Comparison of ENCODE assay signal across 17 cellular contexts in the genomic region with DNA sequence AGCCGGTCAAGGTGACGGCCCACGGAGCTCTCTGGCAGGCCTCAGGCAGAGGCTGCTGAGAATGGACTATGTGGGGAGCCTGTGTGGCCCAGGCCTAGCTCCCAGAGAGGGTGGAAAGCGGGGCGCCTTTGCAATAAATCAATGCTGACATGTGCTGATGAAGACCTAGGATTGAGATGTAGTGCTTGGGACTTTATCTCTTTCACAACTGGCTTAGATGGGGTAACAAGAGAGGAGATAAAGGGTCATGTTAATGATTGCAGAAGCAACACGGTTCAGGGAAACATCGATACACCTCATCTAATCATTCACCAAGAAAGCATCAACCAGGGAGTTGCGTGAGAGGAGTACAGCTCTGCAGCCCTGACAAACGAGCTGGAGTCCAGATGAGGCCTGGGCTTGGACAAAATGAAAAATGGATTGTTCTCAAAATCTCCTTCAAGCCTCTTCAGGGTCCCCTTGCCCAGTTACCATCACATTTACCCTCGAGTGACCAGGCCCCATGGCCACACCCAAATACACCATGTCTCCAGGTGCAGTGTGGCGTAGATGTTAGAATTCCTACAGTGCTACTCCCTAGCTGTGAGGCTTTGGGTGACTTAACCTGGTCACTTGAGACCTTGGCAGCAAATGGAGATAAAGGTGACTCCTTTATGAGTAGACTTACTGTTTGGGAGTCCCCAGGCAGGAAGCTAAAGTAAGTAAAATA.
"Had no signal": no experiment of that assay in that cellular context is flagged by ENCODE, and none has a peak within 500 bp of the region (broad histone marks: within the 10 kb centered on the region; RNA-seq: fewer than 3 reads in every experiment).

No MANE protein-coding gene starts in this region.

- H3K27me3 Mint-ChIP-seq: activated naive CD4-positive, alpha-beta T cell treated with anti-CD3 and anti-CD28 coated beads, Interleukin-2, amount 50 U/mL, for 24 hours; effector memory CD8-positive, alpha-beta T cell; naive B cell; stimulated activated naive CD8-positive, alpha-beta T cell treated with anti-CD3 and anti-CD28 coated beads, Interleukin-15, Interleukin-2, amounts not matched to agents 100 ng/mL and 50 ng/mL, for 24 hours had no signal

- H3K4me3 Mint-ChIP-seq: activated naive CD4-positive, alpha-beta T cell treated with anti-CD3 and anti-CD28 coated beads, Interleukin-2, amount 50 U/mL, for 24 hours; effector memory CD8-positive, alpha-beta T cell; memory B cell; naive B cell; neural crest cell; stimulated activated naive CD8-positive, alpha-beta T cell treated with anti-CD3 and anti-CD28 coated beads, Interleukin-15, Interleukin-2, amounts not matched to agents 100 ng/mL and 50 ng/mL, for 24 hours; T-helper 2 cell treated with Interferon-gamma antibody and Interleukin-4, amounts not matched to agents 5 μg/mL and 100 μg/mL, for 36 hours had no signal

- H3K4me3 ChIP-seq: left ventricle myocardium inferior, prostate gland, right atrium auricular region, transverse colon, vagina had no signal

- ATAC-seq: effector memory CD8-positive, alpha-beta T cell had no signal

- H3K36me3 ChIP-seq: left ventricle myocardium inferior, prostate gland, right atrium auricular region, transverse colon, vagina had no signal

- DNase-seq: activated CD4-positive, alpha-beta T cell treated with anti-CD3 and anti-CD28 coated beads, Interleukin-2, amount 50 U/mL, for 1 hour; activated gamma-delta T cell; cerebellar nuclear complex; effector memory CD8-positive, alpha-beta T cell; kidney; left ventricle myocardium inferior; naive B cell; stimulated activated CD4-positive, alpha-beta T cell treated with anti-CD3 and anti-CD28 coated beads, Interleukin-2, amount 100 ng/mL, for 24 hours; transverse colon had no signal

- H3K4me1 Mint-ChIP-seq: memory B cell, naive B cell had no signal

- H3K9me3 Mint-ChIP-seq: activated naive CD4-positive, alpha-beta T cell treated with anti-CD3 and anti-CD28 coated beads, Interleukin-2, amount 50 U/mL, for 24 hours; effector memory CD8-positive, alpha-beta T cell; memory B cell; naive B cell; neural crest cell; stimulated activated naive CD8-positive, alpha-beta T cell treated with anti-CD3 and anti-CD28 coated beads, Interleukin-15, Interleukin-2, amounts not matched to agents 100 ng/mL and 50 ng/mL, for 24 hours; T-helper 2 cell treated with Interferon-gamma antibody and Interleukin-4, amounts not matched to agents 5 μg/mL and 100 μg/mL, for 36 hours had no signal

- H3K27ac Mint-ChIP-seq: effector memory CD8-positive, alpha-beta T cell; memory B cell; naive B cell; stimulated activated naive CD8-positive, alpha-beta T cell treated with anti-CD3 and anti-CD28 coated beads, Interleukin-15, Interleukin-2, amounts not matched to agents 100 ng/mL and 50 ng/mL, for 24 hours; T-helper 2 cell treated with Interferon-gamma antibody and Interleukin-4, amounts not matched to agents 5 μg/mL and 100 μg/mL, for 36 hours had no signal

- H3K9me3 ChIP-seq: left ventricle myocardium inferior, prostate gland, right atrium auricular region, transverse colon, vagina had no signal

- H3K27ac ChIP-seq: left ventricle myocardium inferior, right atrium auricular region, transverse colon, vagina had no signal

- H3K36me3 Mint-ChIP-seq: activated naive CD4-positive, alpha-beta T cell treated with anti-CD3 and anti-CD28 coated beads, Interleukin-2, amount 50 U/mL, for 24 hours; memory B cell; naive B cell had no signal

- H3K27me3 ChIP-seq: right atrium auricular region, transverse colon, vagina had no signal

- H3K4me1 ChIP-seq: left ventricle myocardium inferior, prostate gland, right atrium auricular region, transverse colon, vagina had no signal
